In the genomic region with DNA sequence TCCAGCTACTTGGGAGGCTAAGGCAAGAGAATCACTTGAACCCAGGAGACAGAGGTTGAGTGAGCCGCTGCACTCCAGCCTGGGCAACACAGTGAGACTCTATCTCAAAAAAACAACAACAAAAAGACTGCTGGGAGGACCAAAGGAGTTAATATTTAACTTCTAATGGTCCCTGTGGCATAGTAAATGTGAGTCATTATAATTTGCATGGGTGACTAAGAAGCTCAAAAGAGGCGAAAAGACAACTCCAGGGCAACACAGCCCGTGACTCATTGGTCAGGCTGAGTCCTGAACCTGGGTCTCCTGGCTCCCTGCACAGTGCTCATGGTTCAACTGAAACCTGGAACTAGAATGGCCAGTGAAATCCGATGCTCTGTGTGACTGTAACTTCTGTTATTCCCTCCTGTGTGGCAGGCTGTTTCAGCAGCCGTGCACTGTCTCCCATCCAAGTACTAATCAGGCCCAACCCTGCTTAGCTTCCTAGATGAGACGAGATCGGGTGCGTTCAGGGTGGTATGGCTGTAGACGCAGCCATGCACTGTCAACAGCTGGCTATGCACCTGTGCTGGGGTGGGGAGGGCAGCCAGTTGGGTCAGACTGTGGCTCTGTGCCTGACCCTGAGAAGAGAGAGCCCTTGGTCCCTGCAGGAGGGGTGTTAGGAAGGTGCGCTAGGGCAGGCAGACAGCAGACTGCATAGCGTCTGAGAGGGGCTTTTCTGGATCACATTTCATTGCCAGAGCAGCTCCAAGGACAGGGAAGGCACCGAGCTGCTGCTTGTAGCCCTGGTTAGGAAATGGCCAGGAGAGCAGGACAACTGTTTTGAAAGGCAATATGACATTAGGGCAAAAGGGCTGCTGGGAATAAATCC, we compare ENCODE assay signal across 9 cellular contexts. TPM values are rescaled to one million over a fixed set of nuclear protein-coding genes. Genes with fewer than 3 reads are reported as not detected.
DNase-seq lines count a peak whose midpoint lies in the region; ATAC-seq and TF ChIP-seq lines count a peak whose summit lies in the region.
"Had no signal": no experiment of that assay in that cellular context is flagged by ENCODE, and none has a peak within 500 bp of the region (broad histone marks: within the 10 kb centered on the region; RNA-seq: fewer than 3 reads in every experiment).

No MANE protein-coding gene starts in this region.

- DNase-seq in Right ventricle myocardium superior, result peak; percentile 25
- DNase-seq in left ventricle myocardium inferior, result no peak
- peak; percentile 24 for DNase-seq in brain microvascular endothelial cell
- DNase-seq in transverse colon, result peak; percentile 55
- no peak for DNase-seq in NCI-H146 (lab: John Stamatoyannopoulos, UW)
- DNase-seq in suprapubic skin (ENCODE audit: low spot score in 2 of 2), result no peak
- DNase-seq: heart left ventricle had no signal

- no peak overlapping the region for H3K27ac ChIP-seq in left ventricle myocardium inferior (replicated peaks)
- H3K27ac ChIP-seq in brain microvascular endothelial cell, result no peak overlapping the region
- peak overlapping the region; percentile 48 to 84 (median 78) for H3K27ac ChIP-seq in transverse colon
- no peak overlapping the region for H3K27ac ChIP-seq in suprapubic skin
- H3K27ac ChIP-seq: heart left ventricle had no signal

- no peaks in the 10 kb centered on the region for H3K4me1 ChIP-seq in left ventricle myocardium inferior
- H3K4me1 ChIP-seq in transverse colon, result peaks cover 0 to 38% (median 31%) of the 10 kb centered on the region in 4 donors
- peaks cover 4% of the 10 kb centered on the region for H3K4me1 ChIP-seq in suprapubic skin
- H3K4me1 ChIP-seq: heart left ventricle had no signal

- no peaks in the 10 kb centered on the region for H3K9me3 ChIP-seq in left ventricle myocardium inferior (replicated peaks)
- H3K9me3 ChIP-seq in transverse colon, result no peaks in the 10 kb centered on the region
- H3K9me3 ChIP-seq in suprapubic skin, result no peaks in the 10 kb centered on the region
- H3K9me3 ChIP-seq: heart left ventricle had no signal

- TF ChIP-seq EP300 in transverse colon (IDR thresholded peaks at IDR 0.05; ENCODE audit: low read depth) (no peak), suprapubic skin (IDR thresholded peaks at IDR 0.05) (no peak)

- TF ChIP-seq POLR2A in transverse colon (IDR thresholded peaks at IDR 0.05) (no peak), suprapubic skin (IDR thresholded peaks at IDR 0.05) (no peak)

- ATAC-seq in Right ventricle myocardium superior (ENCODE audit: poor library complexity) (peak; percentile 31), HG03342 (IDR thresholded peaks at IDR 0.05; ENCODE audit: unreplicated experiment) (peak; percentile 86), HG02588 (IDR thresholded peaks at IDR 0.05; ENCODE audit: unreplicated experiment) (no peak)
- ATAC-seq: heart left ventricle had no signal

- H3K4me3 ChIP-seq in left ventricle myocardium inferior (no peak overlapping the region), brain microvascular endothelial cell (ENCODE audit: low read depth, low read length) (no peak overlapping the region), transverse colon (no peak overlapping the region), suprapubic skin (no peak overlapping the region)
- H3K4me3 ChIP-seq: heart left ventricle had no signal

- in situ Hi-C loops in brain microvascular endothelial cell (cut with HindIII; ENCODE audit: low pct_ligation_motif_present, low sequenced_read_pairs) (no loop called here), transverse colon (cut with MboI; ENCODE audit: low pct_ligation_motif_present in 1 of 4, low pct_unique_long_range_greater_than_20kb in 1 of 4, low sequenced_read_pairs in 3 of 4) (no loop called here)

- H3K27me3 ChIP-seq in left ventricle myocardium inferior (ENCODE audit: low read depth), result no peaks in the 10 kb centered on the region
- H3K27me3 ChIP-seq in brain microvascular endothelial cell (replicated peaks), result no peaks in the 10 kb centered on the region
- H3K27me3 ChIP-seq in transverse colon, result no peaks in the 10 kb centered on the region
- peaks cover 3% of the 10 kb centered on the region for H3K27me3 ChIP-seq in suprapubic skin
- H3K27me3 ChIP-seq: heart left ventricle had no signal

- 39 to 44% methylated on average over 2 to 12 of the region's 12 CpGs for WGBS in transverse colon (ENCODE audit: low coverage in 1 of 2), 2 donors
- 60% methylated on average over 10 of the region's 12 CpGs for WGBS in suprapubic skin

- no peaks in the 10 kb centered on the region for H3K36me3 ChIP-seq in left ventricle myocardium inferior
- H3K36me3 ChIP-seq in brain microvascular endothelial cell (replicated peaks), result no peaks in the 10 kb centered on the region
- H3K36me3 ChIP-seq in transverse colon, result no peaks in the 10 kb centered on the region
- H3K36me3 ChIP-seq in suprapubic skin, result no peaks in the 10 kb centered on the region
- H3K36me3 ChIP-seq: heart left ventricle had no signal

- TF ChIP-seq CTCF in left ventricle myocardium inferior (IDR thresholded peaks at IDR 0.05; ENCODE audit: borderline replicate concordance) (no peak), brain microvascular endothelial cell (IDR thresholded peaks at IDR 0.05; ENCODE audit: low read depth, low read length, missing control alignments) (no peak), transverse colon (IDR thresholded peaks at IDR 0.05) (no peak), suprapubic skin (IDR thresholded peaks at IDR 0.05) (no peak)

- intact Hi-C loops in Right ventricle myocardium superior (cut with DNase I), result no loop called here
- intact Hi-C loops in left ventricle myocardium inferior (cut with micrococcal nuclease), result no loop called here
- intact Hi-C loops in transverse colon (cut with DNase I; ENCODE audit: low total_unique reads), result loop anchor here (1.0 kb wide), 1 partner anchor 35 kb away; no protein-coding TSS in a partner anchor

RNA-seq across cellular contexts. Expression of gene GPRC5C, which starts 14.5 kb away (rescaled TPM):
- total RNA-seq in Right ventricle myocardium superior (30.5 TPM), left ventricle myocardium inferior (32.0 TPM), transverse colon (100 to 1,000 TPM in 3 of 4 donors, 10 to 100 TPM in 1; 62.5 to 263 (median 174) TPM), suprapubic skin (100 to 1,000 TPM in 1 of 4 donors, 10 to 100 TPM in 3; 72.0 to 106 (median 91.5) TPM)

RNA-seq across cellular contexts. Expression of gene CD300A, which starts 49.0 kb away (rescaled TPM):
- total RNA-seq in Right ventricle myocardium superior (1.7 TPM), left ventricle myocardium inferior (1.2 TPM), transverse colon (1 to 10 TPM in 2 of 4 donors, not detected in 2; 3.1 to 5.1 TPM), suprapubic skin (1 to 10 TPM; 1.4 to 6.3 (median 2.9) TPM)

RNA-seq across cellular contexts. Expression of gene GPR142, which starts 50.1 kb away (rescaled TPM):
- total RNA-seq in Right ventricle myocardium superior (not detected), left ventricle myocardium inferior (not detected), transverse colon (under 1 TPM in 1 of 4 donors, not detected in 3; 0.48 TPM), suprapubic skin (not detected)
- total RNA-seq: heart left ventricle had no signal

RNA-seq across cellular contexts. Expression of gene BTBD17, which starts 55.7 kb away (rescaled TPM):
- total RNA-seq in Right ventricle myocardium superior (not detected), left ventricle myocardium inferior (not detected), transverse colon (not detected), suprapubic skin (not detected)
- total RNA-seq: heart left ventricle had no signal

Comparison
In these comparisons a context has a peak if more than half of its experiments do, and no peak if none do; other contexts are left out.
1. DNase-seq: peak in Right ventricle myocardium superior (single experiment), brain microvascular endothelial cell (single experiment) and transverse colon (single experiment); none in left ventricle myocardium inferior (single experiment), NCI-H146 (single experiment) and suprapubic skin (0 of 2).
2. H3K27ac ChIP-seq: peak in transverse colon (4 of 4); none in left ventricle myocardium inferior (single experiment), brain microvascular endothelial cell (single experiment) and suprapubic skin (single experiment).